11 cellular contexts compared by ENCODE assay signal in genomic region chr1:2530501-2531361, GRCh38. TPM values are rescaled to one million over a fixed set of nuclear protein-coding genes. Genes with fewer than 3 reads are reported as not detected.
DNase-seq lines count a peak whose midpoint lies in the region; ATAC-seq, FAIRE-seq and TF ChIP-seq lines count a peak whose summit lies in the region.
"Had no signal": no experiment of that assay in that cellular context is flagged by ENCODE, and none has a peak within 500 bp of the region (broad histone marks: within the 10 kb centered on the region; RNA-seq: fewer than 3 reads in every experiment).

No MANE protein-coding gene starts in this region.

- TF ChIP-seq CTCF in heart left ventricle (IDR thresholded peaks at IDR 0.05) (no peak), RWPE1 (conservative IDR thresholded peaks at IDR 0.05; ENCODE audit: low read depth) (no peak; the same call in 1 of the 2 replicates), keratinocyte (optimal IDR thresholded peaks at IDR 0.05 in 1 of 3, IDR thresholded peaks at IDR 0.05 in 1 of 3, conservative IDR thresholded peaks at IDR 0.05 in 1 of 3; ENCODE audit: extremely low read depth in 1 of 3, insufficient read depth in 2 of 3, low read length in 3 of 3) (no peak), upper lobe of left lung (IDR thresholded peaks at IDR 0.05) (no peak)

- peak overlapping the region; percentile 37 for H3K9ac ChIP-seq in keratinocyte (ENCODE audit: control insufficient read depth, extremely low read depth, insufficient read depth, low read length)

- peaks cover 2% of the 10 kb centered on the region for H3K79me2 ChIP-seq in keratinocyte (ENCODE audit: control insufficient read depth, insufficient read depth, low read length)

- no peak for TF ChIP-seq EP300 in upper lobe of left lung (IDR thresholded peaks at IDR 0.05)

- H3K27ac ChIP-seq in heart left ventricle: peak overlapping the region in 8 of 12 donors; percentile 12 to 86 (median 80)
- peak overlapping the region; percentile 93 for H3K27ac ChIP-seq in RWPE1
- H3K27ac ChIP-seq in keratinocyte (ENCODE audit: control insufficient read depth, insufficient read depth, low read length): no peak overlapping the region
- H3K27ac ChIP-seq in upper lobe of left lung: peak overlapping the region in 3 of 4 donors; percentile 36 to 58 (median 50)

- no peaks in the 10 kb centered on the region for H3K36me3 ChIP-seq in heart left ventricle
- H3K36me3 ChIP-seq in keratinocyte (ENCODE audit: control insufficient read depth in 2 of 2, extremely low read depth in 1 of 2, insufficient read depth in 2 of 2, low read length in 2 of 2): no peaks in the 10 kb centered on the region
- H3K36me3 ChIP-seq in upper lobe of left lung: no peaks in the 10 kb centered on the region

- TF ChIP-seq POLR2A in heart left ventricle (IDR thresholded peaks at IDR 0.05) (no peak), upper lobe of left lung (IDR thresholded peaks at IDR 0.05) (no peak)

- no peak for ATAC-seq in heart left ventricle
- no peak for ATAC-seq in Right ventricle myocardium superior (ENCODE audit: poor library complexity)
- no peak for ATAC-seq in upper lobe of left lung (ENCODE audit: low FRiP score in 2 of 2)
- no peak for ATAC-seq in GM21390 (IDR thresholded peaks at IDR 0.05; ENCODE audit: unreplicated experiment)
- no peak for ATAC-seq in HG02798 (IDR thresholded peaks at IDR 0.05; ENCODE audit: poor library complexity, unreplicated experiment)

- peak overlapping the region; percentile 74 for H2AFZ ChIP-seq in keratinocyte (ENCODE audit: control insufficient read depth, low read length)

- FAIRE-seq in keratinocyte (lab: Jason Lieb, UNC): no peak
- FAIRE-seq: G401.6 had no signal

- WGBS in heart left ventricle, 4 donors: 13 to 25% (median 18%) methylated on average over 16 to 31 of the region's 31 CpGs
- 13 to 40% methylated on average over 4 to 27 of the region's 31 CpGs for WGBS in upper lobe of left lung, 2 donors

- intact Hi-C loops in heart left ventricle (cut with DNase I) (loop anchor here in 1 of 10 donors (2.0 kb wide), 1 partner anchor 16 kb away; no protein-coding TSS in a partner anchor), Right ventricle myocardium superior (cut with DNase I) (no loop called here)

- H3K4me1 ChIP-seq in heart left ventricle (peaks cover 18 to 63% (median 42%) of the 10 kb centered on the region in 12 donors), keratinocyte (ENCODE audit: control insufficient read depth, extremely low read depth, insufficient read depth, low read length) (peaks cover 71% of the 10 kb centered on the region), upper lobe of left lung (peaks cover 37 to 64% (median 56%) of the 10 kb centered on the region in 4 donors)

- peak overlapping the region in 11 of 12 donors; percentile 32 to 72 (median 52) for H3K4me3 ChIP-seq in heart left ventricle
- no peak overlapping the region for H3K4me3 ChIP-seq in keratinocyte (ENCODE audit: control insufficient read depth in 2 of 3, extremely low read depth in 1 of 3, insufficient read depth in 2 of 3, low read depth in 1 of 3, low read length in 3 of 3)
- H3K4me3 ChIP-seq in upper lobe of left lung: peak overlapping the region in 3 of 4 donors; percentile 40 to 48 (median 46)

- H4K20me1 ChIP-seq in keratinocyte (ENCODE audit: control insufficient read depth, extremely low read depth, insufficient read depth, low read length): no peaks in the 10 kb centered on the region

- H3K9me3 ChIP-seq in heart left ventricle (no peaks in the 10 kb centered on the region), keratinocyte (ENCODE audit: control insufficient read depth, low read depth, low read length) (no peaks in the 10 kb centered on the region), upper lobe of left lung (no peaks in the 10 kb centered on the region)

- H3K4me2 ChIP-seq in keratinocyte (ENCODE audit: control insufficient read depth, extremely low read depth, insufficient read depth, low read depth, low read length): peak overlapping the region; percentile 32

- dilution Hi-C loops in keratinocyte (cut with MboI; ENCODE audit: extremely low pct_ligation_motif_present, low sequenced_read_pairs): no loop called here

- no peak for DNase-seq in heart left ventricle
- no peak for DNase-seq in Right ventricle myocardium superior
- no peak for DNase-seq in RWPE1 (ENCODE audit: low spot score)
- no peak for DNase-seq in keratinocyte (ENCODE audit: low read depth, low spot score)
- peak; percentile 65 to 77 for DNase-seq in upper lobe of left lung
- DNase-seq in HEK293T (ENCODE audit: extremely low spot score): no peak
- DNase-seq: foreskin melanocyte, NCI-H2107 had no signal

- no peaks in the 10 kb centered on the region for H3K9me1 ChIP-seq in keratinocyte (ENCODE audit: control insufficient read depth, extremely low read depth, insufficient read depth, low read length)

- POLR2A ChIA-PET in RWPE1 (lab: Yijun Ruan, JAX; ENCODE audit: low non-redundant PET) (no interaction called here), HEK293T (lab: Yijun Ruan, JAX) (interaction anchor here (8.5 kb wide), 1 partner anchor 15 kb away, joined by 74 read pairs; no protein-coding TSS in a partner anchor)

- CTCF ChIA-PET in RWPE1 (lab: Yijun Ruan, JAX): no interaction called here
- CTCF ChIA-PET in HEK293T (lab: Yijun Ruan, JAX): interaction anchor here (0.9 kb wide), 1 partner anchor 9 kb away, joined by 3 read pairs; no protein-coding TSS in a partner anchor

- H3K27me3 ChIP-seq in heart left ventricle (peaks cover 0 to 54% (median 0%) of the 10 kb centered on the region in 9 donors), keratinocyte (ENCODE audit: control insufficient read depth, extremely low read depth, insufficient read depth, low read length) (no peaks in the 10 kb centered on the region), upper lobe of left lung (peaks cover 0 to 34% (median 15%) of the 10 kb centered on the region in 4 donors)

RNA-seq across cellular contexts. Expression of gene HES5, which starts 0.7 kb away (rescaled TPM):
- 1 to 10 TPM in 7 of 9 donors, under 1 TPM in 2; 0.45 to 2.0 (median 1.3) TPM for total RNA-seq in heart left ventricle
- under 1 TPM; 0.42 to 0.83 TPM for polyA plus RNA-seq in heart left ventricle
- total RNA-seq in Right ventricle myocardium superior: 1.6 TPM
- 0.33 to 0.44 TPM (median 0.37 TPM) in 3 replicates for polyA plus RNA-seq in keratinocyte
- polyA plus RNA-seq in keratinocyte (2011; ENCODE audit: low read depth): 0.75 TPM
- polyA plus RNA-seq in keratinocyte (2011; cell fraction: cytosol; rRNA removed): 0.16 TPM in 2 replicates
- 0.43 and 0.46 TPM in 2 replicates for polyA plus RNA-seq in keratinocyte (2011; cell fraction: nucleus; rRNA removed)
- 0.33 and 2.0 TPM in 2 replicates for polyA plus RNA-seq in keratinocyte (2012; ENCODE audit: low replicate concordance)
- polyA minus RNA-seq in keratinocyte: 0.72 to 2.0 TPM (median 1.0 TPM) in 3 replicates
- polyA minus RNA-seq in keratinocyte (2011; cell fraction: cytosol; rRNA and poly(A)+ RNA removed): 11.1 TPM
- 0.47 and 2.1 TPM in 2 replicates for polyA minus RNA-seq in keratinocyte (2011; cell fraction: nucleus; rRNA and poly(A)+ RNA removed)
- total RNA-seq in upper lobe of left lung: 1 to 10 TPM in 2 of 6 donors, under 1 TPM in 2, not detected in 2; 0.31 to 1.6 (median 0.92) TPM

RNA-seq across cellular contexts. Expression of gene PANK4, which starts 4.3 kb away (rescaled TPM):
- 10 to 100 TPM; 27.2 to 43.0 (median 36.6) TPM for total RNA-seq in heart left ventricle
- 10 to 100 TPM; 31.4 to 33.1 TPM for polyA plus RNA-seq in heart left ventricle
- 45.5 TPM for total RNA-seq in Right ventricle myocardium superior
- polyA plus RNA-seq in keratinocyte: 14.5 to 15.7 TPM (median 14.8 TPM) in 3 replicates
- polyA plus RNA-seq in keratinocyte (2011; ENCODE audit: low read depth): 9.0 TPM
- polyA plus RNA-seq in keratinocyte (2011; cell fraction: cytosol; rRNA removed): 5.7 and 7.6 TPM in 2 replicates
- 27.9 and 28.9 TPM in 2 replicates for polyA plus RNA-seq in keratinocyte (2011; cell fraction: nucleus; rRNA removed)
- polyA plus RNA-seq in keratinocyte (2012; ENCODE audit: low replicate concordance): 14.0 and 15.0 TPM in 2 replicates
- polyA minus RNA-seq in keratinocyte: 13.7 to 21.6 TPM (median 14.6 TPM) in 3 replicates
- 35.5 TPM for polyA minus RNA-seq in keratinocyte (2011; cell fraction: cytosol; rRNA and poly(A)+ RNA removed)
- polyA minus RNA-seq in keratinocyte (2011; cell fraction: nucleus; rRNA and poly(A)+ RNA removed): 17.4 and 21.3 TPM in 2 replicates
- total RNA-seq in upper lobe of left lung: 100 to 1,000 TPM in 1 of 6 donors, 10 to 100 TPM in 5; 20.7 to 123 (median 36.9) TPM

RNA-seq across cellular contexts. Expression of gene TNFRSF14, which starts 25.4 kb away (rescaled TPM):
- total RNA-seq in heart left ventricle: 10 to 100 TPM in 8 of 9 donors, 1 to 10 TPM in 1; 7.8 to 70.8 (median 14.3) TPM
- 10 to 100 TPM; 13.6 to 22.5 TPM for polyA plus RNA-seq in heart left ventricle
- 16.0 TPM for total RNA-seq in Right ventricle myocardium superior
- polyA plus RNA-seq in keratinocyte: 5.2 to 10.9 TPM (median 7.5 TPM) in 3 replicates
- 1.9 TPM for polyA plus RNA-seq in keratinocyte (2011; ENCODE audit: low read depth)
- polyA plus RNA-seq in keratinocyte (2011; cell fraction: cytosol; rRNA removed): 3.4 and 9.2 TPM in 2 replicates
- 29.2 and 48.7 TPM in 2 replicates for polyA plus RNA-seq in keratinocyte (2011; cell fraction: nucleus; rRNA removed)
- 6.7 and 8.1 TPM in 2 replicates for polyA plus RNA-seq in keratinocyte (2012; ENCODE audit: low replicate concordance)
- 3.9 to 11.4 TPM (median 6.5 TPM) in 3 replicates for polyA minus RNA-seq in keratinocyte
- polyA minus RNA-seq in keratinocyte (2011; cell fraction: cytosol; rRNA and poly(A)+ RNA removed): 8.6 TPM
- polyA minus RNA-seq in keratinocyte (2011; cell fraction: nucleus; rRNA and poly(A)+ RNA removed): 5.9 and 7.4 TPM in 2 replicates
- 100 to 1,000 TPM in 4 of 6 donors, 10 to 100 TPM in 2; 61.1 to 641 (median 147) TPM for total RNA-seq in upper lobe of left lung

RNA-seq across cellular contexts. Expression of gene PLCH2, which starts 54.6 kb away (rescaled TPM):
- total RNA-seq in heart left ventricle (1 to 10 TPM in 2 of 9 donors, under 1 TPM in 3, not detected in 4; 0.05 to 1.0 (median 0.36) TPM), Right ventricle myocardium superior (0.13 TPM), upper lobe of left lung (1 to 10 TPM; 1.5 to 7.3 (median 3.4) TPM)
- polyA plus RNA-seq in heart left ventricle (under 1 TPM; 0.04 to 0.08 TPM), keratinocyte (57.4 to 74.0 TPM (median 66.3 TPM) in 3 replicates)
- 17.9 TPM for polyA plus RNA-seq in keratinocyte (2011; ENCODE audit: low read depth)
- 24.2 and 50.6 TPM in 2 replicates for polyA plus RNA-seq in keratinocyte (2011; cell fraction: cytosol; rRNA removed)
- 215 and 298 TPM in 2 replicates for polyA plus RNA-seq in keratinocyte (2011; cell fraction: nucleus; rRNA removed)
- polyA plus RNA-seq in keratinocyte (2012; ENCODE audit: low replicate concordance): 46.5 and 86.1 TPM in 2 replicates
- 57.0 to 77.1 TPM (median 64.7 TPM) in 3 replicates for polyA minus RNA-seq in keratinocyte
- 123 TPM for polyA minus RNA-seq in keratinocyte (2011; cell fraction: cytosol; rRNA and poly(A)+ RNA removed)
- polyA minus RNA-seq in keratinocyte (2011; cell fraction: nucleus; rRNA and poly(A)+ RNA removed): 170 and 173 TPM in 2 replicates

RNA-seq across cellular contexts. Expression of gene PRXL2B, which starts 55.8 kb away (rescaled TPM):
- total RNA-seq in heart left ventricle (10 to 100 TPM in 2 of 9 donors, 1 to 10 TPM in 7; 5.1 to 13.9 (median 7.2) TPM), Right ventricle myocardium superior (9.8 TPM), upper lobe of left lung (10 to 100 TPM; 10.5 to 34.2 (median 22.0) TPM)
- polyA plus RNA-seq in heart left ventricle (1 to 10 TPM; 8.6 to 9.2 TPM), keratinocyte (11.4 to 18.6 TPM (median 16.8 TPM) in 3 replicates)
- polyA plus RNA-seq in keratinocyte (2011; ENCODE audit: low read depth): 4.8 TPM
- polyA plus RNA-seq in keratinocyte (2011; cell fraction: cytosol; rRNA removed): 15.9 and 23.0 TPM in 2 replicates
- polyA plus RNA-seq in keratinocyte (2011; cell fraction: nucleus; rRNA removed): 22.6 and 25.1 TPM in 2 replicates
- polyA plus RNA-seq in keratinocyte (2012; ENCODE audit: low replicate concordance): 5.9 and 23.1 TPM in 2 replicates
- 11.2 to 15.5 TPM (median 13.1 TPM) in 3 replicates for polyA minus RNA-seq in keratinocyte
- polyA minus RNA-seq in keratinocyte (2011; cell fraction: cytosol; rRNA and poly(A)+ RNA removed): 20.9 TPM
- polyA minus RNA-seq in keratinocyte (2011; cell fraction: nucleus; rRNA and poly(A)+ RNA removed): 8.9 and 10.9 TPM in 2 replicates

Comparison
In these comparisons a context has a peak if more than half of its experiments do, and no peak if none do; other contexts are left out.
1. DNase-seq: peak in upper lobe of left lung (2 of 2); none in heart left ventricle (0 of 5), Right ventricle myocardium superior (single experiment), RWPE1 (single experiment), keratinocyte (single experiment) and HEK293T (single experiment).
2. H3K4me3 ChIP-seq: peak in heart left ventricle (11 of 12) and upper lobe of left lung (3 of 4); none in keratinocyte (0 of 3).